In the genomic region with DNA sequence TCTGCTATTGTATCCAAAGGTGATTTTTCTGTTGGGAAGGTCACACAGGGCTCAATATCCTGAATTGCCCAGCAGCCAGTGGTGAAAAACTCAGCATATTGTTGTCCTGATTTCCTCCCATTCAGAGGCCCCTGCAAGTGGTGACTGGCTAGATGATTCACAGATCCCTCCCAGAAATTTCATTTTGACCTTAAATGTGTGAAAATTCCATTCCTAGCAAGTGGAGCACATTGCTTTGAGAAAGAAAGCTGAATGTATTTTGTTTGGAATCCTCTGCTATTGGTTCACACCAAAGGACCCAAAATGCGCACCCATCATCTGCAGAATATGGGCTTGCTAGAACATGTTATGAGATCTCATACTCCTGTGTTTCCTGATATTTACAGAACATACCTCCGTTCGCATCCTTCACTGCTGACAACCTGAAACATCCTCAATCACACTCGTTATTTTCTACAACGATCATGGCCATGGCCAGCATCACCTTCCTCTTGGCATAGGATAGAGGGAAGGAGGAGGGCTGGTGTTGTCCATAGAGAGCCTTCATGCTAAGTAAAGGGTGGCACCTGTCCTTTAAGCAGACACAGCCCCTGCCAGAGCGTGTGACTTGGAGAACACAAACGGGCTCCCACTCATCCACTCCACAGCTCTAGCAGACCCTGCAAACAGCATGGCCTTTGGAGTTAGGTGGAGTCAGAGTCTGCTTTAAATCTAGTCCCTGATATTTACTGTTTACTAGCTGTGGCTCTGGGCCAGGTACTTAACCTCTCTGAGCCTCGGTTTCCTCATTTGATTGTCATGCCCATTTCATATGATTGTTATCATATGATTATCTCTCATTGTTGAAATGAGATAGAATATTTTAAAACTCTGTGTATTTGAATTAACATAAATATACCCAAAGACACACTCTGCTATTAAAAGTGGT, we compare ENCODE assay signal across 16 cellular contexts. TPM values are rescaled to one million over a fixed set of nuclear protein-coding genes. Genes with fewer than 3 reads are reported as not detected.
DNase-seq lines count a peak whose midpoint lies in the region; FAIRE-seq and TF ChIP-seq lines count a peak whose summit lies in the region.
"Had no signal": no experiment of that assay in that cellular context is flagged by ENCODE, and none has a peak within 500 bp of the region (broad histone marks: within the 10 kb centered on the region; RNA-seq: fewer than 3 reads in every experiment).

No MANE protein-coding gene starts in this region.

- TF ChIP-seq CTCF in bronchial epithelial cell (IDR thresholded peaks at IDR 0.05; ENCODE audit: insufficient read depth, low read length, severe bottlenecking), result no peak

- no peak for FAIRE-seq in bronchial epithelial cell (lab: Jason Lieb, UNC)
- FAIRE-seq: colon had no signal

- no peak overlapping the region for H3K4me3 ChIP-seq in bronchial epithelial cell (ENCODE audit: low read depth, low read length)
- H3K4me3 ChIP-seq: stomach had no signal

- no peaks in the 10 kb centered on the region for H3K36me3 ChIP-seq in bronchial epithelial cell (ENCODE audit: control insufficient read depth, insufficient read depth, low read length)
- H3K36me3 ChIP-seq: stomach had no signal

- H3K27me3 ChIP-seq in bronchial epithelial cell (ENCODE audit: control insufficient read depth, insufficient read depth, low read length), result no peaks in the 10 kb centered on the region
- H3K27me3 ChIP-seq: stomach had no signal

- DNase-seq in AG20443 (ENCODE audit: low spot score) (peak; percentile 69), HPDE6-E6E7 (ENCODE audit: extremely low spot score) (peak; percentile 57), bronchial epithelial cell (ENCODE audit: low read depth) (peak; percentile 65), hepatic stellate cell (ENCODE audit: low spot score) (peak; percentile 37), NOMO-1 treated with DMSO at 0.1 percent for 48 hours (lab: John Stamatoyannopoulos, UW; ENCODE audit: unreplicated experiment) (no peak), NCI-H2029 treated with DMSO at 0.1 percent for 48 hours (lab: John Stamatoyannopoulos, UW) (no peak), UCSD-AML1 (lab: John Stamatoyannopoulos, UW; ENCODE audit: unreplicated experiment) (no peak), SW 1271 (lab: John Stamatoyannopoulos, UW) (no peak)
- DNase-seq: activated naive CD4-positive, alpha-beta T cell treated with Interleukin-2 at 50 U/mL for 16 hours; glutamatergic neuron; naive thymus-derived CD8-positive, alpha-beta T cell; NCI-H1436 treated with DMSO at 0.1 percent for 48 hours; NCI-H524; right cardiac atrium; stomach had no signal

RNA-seq across cellular contexts. Expression of gene NFAT5, which starts 30.4 kb away (rescaled TPM):
- total RNA-seq in bronchial epithelial cell, result 8.8 and 11.1 TPM in 2 replicates

Comparison
In these comparisons a context has a peak if more than half of its experiments do, and no peak if none do; other contexts are left out.
1. DNase-seq: peak in AG20443 (single experiment), HPDE6-E6E7 (single experiment), bronchial epithelial cell (single experiment) and hepatic stellate cell (single experiment); none in NOMO-1 treated with DMSO at 0.1 percent for 48 hours (single experiment), NCI-H2029 treated with DMSO at 0.1 percent for 48 hours (single experiment), UCSD-AML1 (single experiment) and SW 1271 (0 of 2).